8 cellular contexts compared by ENCODE assay signal in the genomic region with DNA sequence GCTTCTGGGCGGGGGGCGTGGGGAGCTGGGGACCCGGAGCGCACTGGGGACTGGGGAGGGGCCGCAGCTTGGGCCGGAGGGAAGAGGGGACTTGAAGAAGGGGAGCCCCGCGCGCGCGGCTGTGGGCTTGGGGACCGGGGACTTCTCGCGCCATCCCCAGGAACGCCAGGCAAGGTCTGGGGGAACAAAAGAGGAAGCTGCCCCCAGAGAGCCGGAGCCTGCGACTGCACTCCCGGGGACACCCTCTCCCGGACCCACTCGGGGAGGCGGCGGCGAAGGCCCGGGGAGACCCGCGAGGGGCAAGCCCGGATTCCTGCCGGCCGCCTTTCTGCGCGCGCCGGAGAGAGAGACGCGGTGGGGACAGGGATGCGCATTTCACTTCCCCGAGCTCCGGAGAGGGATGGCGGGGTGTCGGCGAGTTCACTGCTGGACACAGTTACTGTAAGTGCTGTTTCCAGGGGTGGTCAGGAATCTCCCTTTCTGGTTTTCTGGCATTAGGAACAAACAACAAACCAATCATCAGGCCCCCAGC. TPM values are rescaled to one million over a fixed set of nuclear protein-coding genes. Genes with fewer than 3 reads are reported as not detected.
A peak's percentile ranks its signal among the peaks of the same experiment; 100 is the strongest.
DNase-seq lines count a peak whose midpoint lies in the region; ATAC-seq, FAIRE-seq and TF ChIP-seq lines count a peak whose summit lies in the region.

No MANE protein-coding gene starts in this region.

- no peak for TF ChIP-seq CTCF in Calu3 (IDR thresholded peaks at IDR 0.05; ENCODE audit: unreplicated experiment)
- TF ChIP-seq CTCF in fibroblast of pulmonary artery (IDR thresholded peaks at IDR 0.05; ENCODE audit: low read length, missing control alignments), result no peak
- TF ChIP-seq CTCF in neural progenitor cell (IDR thresholded peaks at IDR 0.05), result no peak

- intact Hi-C loops in Calu3 (cut with micrococcal nuclease; ENCODE audit: unreplicated experiment), result no loop called here

- BruUV-seq in Calu3 (replicated peaks; lab: Mats Ljungman, UMichigan), result no TSS peak

- H3K27ac ChIP-seq in neural progenitor cell, result no peak overlapping the region

- peaks cover 9% of the 10 kb centered on the region for H3K4me1 ChIP-seq in neural progenitor cell

- H3K4me3 Mint-ChIP-seq in Calu3 (ENCODE audit: low read depth, unreplicated experiment) (peak overlapping the region; percentile 78), neural progenitor cell (peak overlapping the region; percentile 84)
- H3K4me3 Mint-ChIP-seq in activated CD4-positive, alpha-beta T cell treated with anti-CD3 and anti-CD28 coated beads, Interleukin-2, amount 10 ng/mL, durations not matched to agents 7 days and 5 days, result peak overlapping the region; percentile 81

- POLR2A ChIA-PET in activated CD4-positive, alpha-beta T cell treated with anti-CD3 and anti-CD28 coated beads, Interleukin-2, amount 10 ng/mL, durations not matched to agents 7 days and 5 days (lab: Charles Lee), result interaction anchor here (1.0 kb wide), 1 partner anchor 29 kb away, joined by 3 read pairs; no protein-coding TSS in a partner anchor

- no peak overlapping the region for H3K9ac ChIP-seq in neural progenitor cell

- peaks cover 9% of the 10 kb centered on the region for H3K4me1 Mint-ChIP-seq in Calu3 (ENCODE audit: low read depth, unreplicated experiment)
- H3K4me1 Mint-ChIP-seq in activated CD4-positive, alpha-beta T cell treated with anti-CD3 and anti-CD28 coated beads, Interleukin-2, amount 10 ng/mL, durations not matched to agents 7 days and 5 days, result peaks cover 27% of the 10 kb centered on the region
- H3K4me1 Mint-ChIP-seq in neural progenitor cell, result peaks cover 17% of the 10 kb centered on the region

- no peak overlapping the region for H3K27ac Mint-ChIP-seq in Calu3 (ENCODE audit: unreplicated experiment)
- peak overlapping the region; percentile 89 for H3K27ac Mint-ChIP-seq in activated CD4-positive, alpha-beta T cell treated with anti-CD3 and anti-CD28 coated beads, Interleukin-2, amount 10 ng/mL, durations not matched to agents 7 days and 5 days
- H3K27ac Mint-ChIP-seq in neural progenitor cell, result no peak overlapping the region

- no peak for ATAC-seq in GM18873 (IDR thresholded peaks at IDR 0.05; ENCODE audit: low FRiP score, unreplicated experiment)

- peak overlapping the region; percentile 93 for H2AFZ ChIP-seq in neural progenitor cell (replicated peaks)

- H3K27me3 Mint-ChIP-seq in Calu3 (ENCODE audit: unreplicated experiment) (peaks cover 58% of the 10 kb centered on the region), neural progenitor cell (ENCODE audit: insufficient read depth, low read depth) (peaks cover 32% of the 10 kb centered on the region)
- no peaks in the 10 kb centered on the region for H3K27me3 Mint-ChIP-seq in activated CD4-positive, alpha-beta T cell treated with anti-CD3 and anti-CD28 coated beads, Interleukin-2, amount 10 ng/mL, durations not matched to agents 7 days and 5 days

- H3K36me3 Mint-ChIP-seq in Calu3 (ENCODE audit: insufficient read depth, unreplicated experiment) (peaks cover 5% of the 10 kb centered on the region), neural progenitor cell (no peaks in the 10 kb centered on the region)
- H3K36me3 Mint-ChIP-seq in activated CD4-positive, alpha-beta T cell treated with anti-CD3 and anti-CD28 coated beads, Interleukin-2, amount 10 ng/mL, durations not matched to agents 7 days and 5 days (ENCODE audit: low read depth), result peaks cover 8% of the 10 kb centered on the region

- H4K20me1 ChIP-seq in neural progenitor cell (ENCODE audit: low read depth), result no peaks in the 10 kb centered on the region

- CTCF ChIA-PET in Calu3 (lab: Charles Lee), result interaction anchor here (1.4 kb wide), 1 partner anchor 62 kb away, joined by 5 read pairs; no protein-coding TSS in a partner anchor
- CTCF ChIA-PET in activated CD4-positive, alpha-beta T cell treated with anti-CD3 and anti-CD28 coated beads, Interleukin-2, amount 10 ng/mL, durations not matched to agents 7 days and 5 days (lab: Charles Lee), result interaction anchor here (0.7 to 2.0 kb wide), 11 partner anchors 10 to 185 kb away, joined by 3 to 11 read pairs (median 4); no protein-coding TSS in a partner anchor

- no peaks in the 10 kb centered on the region for H3K36me3 ChIP-seq in neural progenitor cell

- H3K4me3 ChIP-seq in fibroblast of pulmonary artery (replicated peaks; ENCODE audit: low read depth, low read length), result peak overlapping the region; percentile 70
- H3K4me3 ChIP-seq in neural progenitor cell, result peak overlapping the region; percentile 61

- H3K4me2 ChIP-seq in neural progenitor cell, result peak overlapping the region; percentile 99

- no peak for TF ChIP-seq POLR2A in H54 (IDR thresholded peaks at IDR 0.05; ENCODE audit: low read depth, low read length)

- DNase-seq in Calu3, result no peak
- DNase-seq in H54 (ENCODE audit: insufficient read length, low spot score), result peak; percentile 40
- DNase-seq in activated CD4-positive, alpha-beta T cell treated with anti-CD3 and anti-CD28 coated beads, Interleukin-2, amount 10 ng/mL, durations not matched to agents 7 days and 5 days, result no peak
- no peak for DNase-seq in fibroblast of pulmonary artery (ENCODE audit: low read depth)
- peak; percentile 57 for DNase-seq in neural progenitor cell (ENCODE audit: low spot score)
- no peak for DNase-seq in cerebellar nuclear complex (lab: John Stamatoyannopoulos, UW)
- DNase-seq in NCI-H446 (lab: John Stamatoyannopoulos, UW), result no peak

- no peaks in the 10 kb centered on the region for H3K79me2 ChIP-seq in neural progenitor cell (ENCODE audit: low read depth)

- no peak for FAIRE-seq in H54 (lab: Jason Lieb, UNC)

- no peaks in the 10 kb centered on the region for H3K9me3 Mint-ChIP-seq in Calu3 (ENCODE audit: low read depth, unreplicated experiment)
- peaks cover 14% of the 10 kb centered on the region for H3K9me3 Mint-ChIP-seq in activated CD4-positive, alpha-beta T cell treated with anti-CD3 and anti-CD28 coated beads, Interleukin-2, amount 10 ng/mL, durations not matched to agents 7 days and 5 days
- H3K9me3 Mint-ChIP-seq in neural progenitor cell, result peaks cover 6% of the 10 kb centered on the region

- H3K9me3 ChIP-seq in neural progenitor cell (ENCODE audit: low read depth), result no peaks in the 10 kb centered on the region

- no peaks in the 10 kb centered on the region for H3F3A ChIP-seq in neural progenitor cell (ENCODE audit: low read depth)

- H3K27me3 ChIP-seq in neural progenitor cell, result peaks cover 71% of the 10 kb centered on the region

RNA-seq across cellular contexts. Expression of a gene that starts 0.7 kb away (rescaled TPM):
- 0.19 and 0.29 TPM in 2 replicates for total RNA-seq in Calu3 (2022)
- 10 to 100 TPM; 10.2 to 12.3 TPM for total RNA-seq in activated CD4-positive, alpha-beta T cell treated with anti-CD3 and anti-CD28 coated beads, Interleukin-2, amount 10 ng/mL, durations not matched to agents 7 days and 5 days
- 1.9 and 2.0 TPM in 2 replicates for total RNA-seq in neural progenitor cell (ENCODE audit: low replicate concordance)

Comparison
In these comparisons a context has a peak if more than half of its experiments do, and no peak if none do; other contexts are left out.
1. DNase-seq: peak in H54 (single experiment) and neural progenitor cell (single experiment); none in Calu3 (single experiment), activated CD4-positive, alpha-beta T cell treated with anti-CD3 and anti-CD28 coated beads, Interleukin-2, amount 10 ng/mL, durations not matched to agents 7 days and 5 days (single experiment), fibroblast of pulmonary artery (single experiment), cerebellar nuclear complex (0 of 2) and NCI-H446 (0 of 2).
2. Peak in every context shown above with its lines, with median percentiles within 50 percentile points of each other: H3K4me3 Mint-ChIP-seq.